In the genomic region with DNA sequence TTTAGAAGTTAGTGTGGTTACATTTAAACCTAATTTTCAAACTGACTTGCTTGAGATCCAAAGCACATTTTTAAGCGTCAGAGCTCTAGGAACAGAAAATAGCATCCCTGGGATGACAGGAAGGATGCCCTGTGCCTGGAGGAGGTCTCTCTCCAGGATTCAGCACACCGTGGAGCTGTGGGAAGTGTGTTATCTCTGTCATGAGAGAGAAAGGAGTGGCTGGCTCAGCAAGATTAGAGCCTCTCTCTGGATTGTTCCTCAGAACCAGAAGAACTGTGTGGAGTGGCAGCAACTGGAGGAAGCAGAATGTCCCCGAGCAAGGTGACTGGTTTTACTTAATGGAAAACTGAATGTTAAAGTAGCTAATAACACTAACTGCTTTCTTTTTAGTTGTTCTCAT, we compare ENCODE assay signal across 28 cellular contexts.
"Had no signal": no experiment of that assay in that cellular context is flagged by ENCODE, and none has a peak within 500 bp of the region (broad histone marks: within the 10 kb centered on the region; RNA-seq: fewer than 3 reads in every experiment).

No MANE protein-coding gene starts in this region.

- H3K36me3 ChIP-seq: ascending aorta, brain microvascular endothelial cell, thyroid gland, upper lobe of right lung had no signal

- H3K4me3 Mint-ChIP-seq: activated B cell treated with CpG ODN at 0.5 μM for 24 hours; activated CD4-positive, alpha-beta T cell treated with anti-CD3 and anti-CD28 coated beads for 36 hours; activated T-cell treated with anti-CD3 and anti-CD28 coated beads, Interleukin-2, amount 50 U/mL, for 24 hours; activated T-helper 17 cell treated with anti-CD3 and anti-CD28 coated beads, Interleukin-2, amount 50 U/mL, for 72 hours; nephron progenitor cell; stimulated activated naive CD8-positive, alpha-beta T cell treated with anti-CD3 and anti-CD28 coated beads, Interleukin-15, Interleukin-2, amounts not matched to agents 100 ng/mL and 50 ng/mL, for 24 hours had no signal

- DNase-seq: activated B cell treated with CpG ODN at 0.5 μM for 24 hours; activated CD4-positive, alpha-beta T cell treated with anti-CD3 and anti-CD28 coated beads for 36 hours; activated CD4-positive, alpha-beta T cell treated with anti-CD3 and anti-CD28 coated beads, Interleukin-2, amount 50 U/mL, for 4 hours; activated CD8-positive, alpha-beta memory T cell treated with anti-CD3 and anti-CD28 coated beads for 24 hours; activated CD8-positive, alpha-beta memory T cell treated with anti-CD3 and anti-CD28 coated beads, Interleukin-2, amount 50 U/mL, for 4 hours; activated T-cell treated with anti-CD3 and anti-CD28 coated beads, Interleukin-2, amount 50 U/mL, for 24 hours; brain microvascular endothelial cell; central memory CD4-positive, alpha-beta T cell; dermis blood vessel endothelial cell; effector CD8-positive, alpha-beta T cell; erythroblast; foreskin keratinocyte; glutamatergic neuron; hypothalamus; left colon; nephron progenitor cell; occipital lobe; retina; stimulated activated CD4-positive, alpha-beta T cell treated with anti-CD3 and anti-CD28 coated beads, Interleukin-12 subunit alpha, Interleukin-12 subunit beta, amount 100 ng/mL, for 4 hours; substantia nigra; T1000; thyroid gland; upper lobe of right lung had no signal

- ATAC-seq: activated CD4-positive, alpha-beta T cell treated with anti-CD3 and anti-CD28 coated beads for 36 hours; activated naive CD4-positive, alpha-beta T cell treated with anti-CD3 and anti-CD28 coated beads, Interleukin-2, amount 50 U/mL, for 72 hours; activated T-helper 17 cell treated with anti-CD3 and anti-CD28 coated beads, Interleukin-2, amount 50 U/mL, for 72 hours; foreskin keratinocyte; left colon; upper lobe of right lung had no signal

- H3K4me3 ChIP-seq: ascending aorta, lung, thyroid gland, upper lobe of right lung had no signal

- H3K9me3 ChIP-seq: ascending aorta, thyroid gland, upper lobe of right lung had no signal

- H3K27me3 ChIP-seq: ascending aorta, brain microvascular endothelial cell, foreskin keratinocyte, thyroid gland, upper lobe of right lung had no signal

- H3K4me1 ChIP-seq: foreskin keratinocyte, thyroid gland had no signal

- H3K9me3 Mint-ChIP-seq: activated B cell treated with CpG ODN at 0.5 μM for 24 hours; activated T-cell treated with anti-CD3 and anti-CD28 coated beads, Interleukin-2, amount 50 U/mL, for 24 hours; activated T-helper 17 cell treated with anti-CD3 and anti-CD28 coated beads, Interleukin-2, amount 50 U/mL, for 72 hours; nephron progenitor cell had no signal

- H3K27me3 Mint-ChIP-seq: activated T-cell treated with anti-CD3 and anti-CD28 coated beads, Interleukin-2, amount 50 U/mL, for 24 hours; stimulated activated naive CD8-positive, alpha-beta T cell treated with anti-CD3 and anti-CD28 coated beads, Interleukin-15, Interleukin-2, amounts not matched to agents 100 ng/mL and 50 ng/mL, for 24 hours had no signal

- H3K27ac ChIP-seq: ascending aorta, brain microvascular endothelial cell, foreskin keratinocyte, thyroid gland, upper lobe of right lung had no signal

- H3K27ac Mint-ChIP-seq: activated B cell treated with CpG ODN at 0.5 μM for 24 hours; activated CD4-positive, alpha-beta T cell treated with anti-CD3 and anti-CD28 coated beads for 36 hours; activated naive CD4-positive, alpha-beta T cell treated with anti-CD3 and anti-CD28 coated beads, Interleukin-2, amount 50 U/mL, for 72 hours; activated T-cell treated with anti-CD3 and anti-CD28 coated beads, Interleukin-2, amount 50 U/mL, for 24 hours; activated T-helper 17 cell treated with anti-CD3 and anti-CD28 coated beads, Interleukin-2, amount 50 U/mL, for 72 hours; nephron progenitor cell; stimulated activated naive CD8-positive, alpha-beta T cell treated with anti-CD3 and anti-CD28 coated beads, Interleukin-15, Interleukin-2, amounts not matched to agents 100 ng/mL and 50 ng/mL, for 24 hours had no signal

- H3K4me1 Mint-ChIP-seq: activated B cell treated with CpG ODN at 0.5 μM for 24 hours; activated CD4-positive, alpha-beta T cell treated with anti-CD3 and anti-CD28 coated beads for 36 hours; activated T-helper 17 cell treated with anti-CD3 and anti-CD28 coated beads, Interleukin-2, amount 50 U/mL, for 72 hours had no signal
